ENCODE assay signal across 9 cellular contexts in the genomic region with DNA sequence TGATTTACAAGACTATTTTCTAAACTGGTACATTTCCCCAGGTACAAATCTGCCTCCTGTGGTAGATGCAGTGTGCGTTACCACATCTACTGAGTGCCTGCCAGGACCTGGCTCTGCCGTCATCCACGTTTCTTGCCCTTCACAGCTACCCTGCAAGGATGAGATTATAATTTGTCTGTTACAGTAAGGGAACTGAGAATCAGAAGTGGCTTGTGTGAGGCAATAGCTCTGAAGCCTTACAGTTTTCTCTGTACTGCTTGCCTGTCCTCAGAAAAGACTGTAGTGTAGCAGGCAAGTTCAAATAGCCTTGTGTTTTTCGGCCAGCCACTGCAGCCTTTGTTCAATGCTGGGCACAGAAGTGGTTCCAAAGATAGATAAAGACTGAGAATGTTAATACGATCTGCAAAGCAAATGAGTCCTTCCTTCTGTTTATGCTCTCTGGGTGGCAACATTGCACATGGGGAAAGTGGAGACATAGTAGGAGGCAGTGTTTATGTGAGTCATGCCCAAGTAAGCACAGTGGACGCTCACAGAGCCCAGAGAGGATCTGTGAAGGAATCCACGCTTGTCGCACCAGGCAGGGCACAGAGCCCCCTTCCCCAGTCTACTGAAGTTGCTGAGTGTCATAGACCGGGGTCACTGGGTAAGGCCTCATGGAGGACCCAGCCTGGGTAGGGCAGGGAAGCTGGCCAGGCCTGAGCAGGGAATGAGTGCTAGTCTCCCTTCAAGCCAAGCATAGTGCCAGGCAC. TPM values are rescaled to one million over a fixed set of nuclear protein-coding genes. Genes with fewer than 3 reads are reported as not detected.
DNase-seq lines count a peak whose midpoint lies in the region; ATAC-seq, FAIRE-seq and TF ChIP-seq lines count a peak whose summit lies in the region.
"Had no signal": no experiment of that assay in that cellular context is flagged by ENCODE, and none has a peak within 500 bp of the region (broad histone marks: within the 10 kb centered on the region; RNA-seq: fewer than 3 reads in every experiment).

No MANE protein-coding gene starts in this region.

- H4K20me1 ChIP-seq in GM12878 (ENCODE audit: control insufficient read depth, insufficient read depth) = no peaks in the 10 kb centered on the region
- no peaks in the 10 kb centered on the region for H4K20me1 ChIP-seq in OCI-LY7 (ENCODE audit: insufficient read depth, low read length)

- peaks cover 18% of the 10 kb centered on the region for H3K36me3 Mint-ChIP-seq in activated CD4-positive, alpha-beta T cell treated with anti-CD3 and anti-CD28 coated beads for 36 hours (ENCODE audit: low read depth)
- peaks cover 21% of the 10 kb centered on the region for H3K36me3 Mint-ChIP-seq in activated CD4-positive, alpha-beta T cell treated with anti-CD3 and anti-CD28 coated beads, Interleukin-2, amount 10 ng/mL, durations not matched to agents 7 days and 5 days (ENCODE audit: low read depth)
- H3K36me3 Mint-ChIP-seq in type B pancreatic cell = no peaks in the 10 kb centered on the region

- BruUV-seq in GM12878 (replicated peaks; lab: Mats Ljungman, UMichigan) (no TSS peak), OCI-LY7 (replicated peaks; lab: Mats Ljungman, UMichigan) (no TSS peak)

- no peak overlapping the region for H3K4me3 Mint-ChIP-seq in activated CD4-positive, alpha-beta T cell treated with anti-CD3 and anti-CD28 coated beads for 36 hours
- no peak overlapping the region for H3K4me3 Mint-ChIP-seq in activated CD4-positive, alpha-beta T cell treated with anti-CD3 and anti-CD28 coated beads, Interleukin-2, amount 10 ng/mL, durations not matched to agents 7 days and 5 days
- no peak overlapping the region for H3K4me3 Mint-ChIP-seq in type B pancreatic cell

- no peaks in the 10 kb centered on the region for H3K79me2 ChIP-seq in GM12878 (ENCODE audit: control insufficient read depth, insufficient read depth, low read length)
- H3K79me2 ChIP-seq in OCI-LY7 (ENCODE audit: insufficient read depth, low read depth, low read length) = no peaks in the 10 kb centered on the region

- in situ Hi-C loops in GM12878 (cut with MboI) = no loop called here

- H3K4me2 ChIP-seq in GM12878 (ENCODE audit: control insufficient read depth, insufficient read depth) (no peak overlapping the region), OCI-LY7 (ENCODE audit: low read length) (no peak overlapping the region)

- H3K27me3 Mint-ChIP-seq in activated CD4-positive, alpha-beta T cell treated with anti-CD3 and anti-CD28 coated beads for 36 hours = no peaks in the 10 kb centered on the region
- H3K27me3 Mint-ChIP-seq in activated CD4-positive, alpha-beta T cell treated with anti-CD3 and anti-CD28 coated beads, Interleukin-2, amount 10 ng/mL, durations not matched to agents 7 days and 5 days = no peaks in the 10 kb centered on the region
- H3K27me3 Mint-ChIP-seq in type B pancreatic cell = peaks cover 4% of the 10 kb centered on the region

- no peak overlapping the region for H2AFZ ChIP-seq in GM12878 (ENCODE audit: control insufficient read depth, low read depth, low read length)
- no peak overlapping the region for H2AFZ ChIP-seq in OCI-LY7 (ENCODE audit: low read length)

- SMC1A ChIA-PET in GM12878 (lab: Charles Lee; ENCODE audit: uncharacterized antibody, unreplicated experiment) = interaction anchor here (1.4 kb wide), 1 partner anchor 14 kb away, joined by 7 read pairs; no protein-coding TSS in a partner anchor

- TF ChIP-seq POLR2A in GM12878 (IDR thresholded peaks at IDR 0.05; ENCODE audit: low read depth, low read length) = no peak
- TF ChIP-seq POLR2A in GM12892 (IDR thresholded peaks at IDR 0.05; ENCODE audit: low read depth, low read length) = no peak

- ATAC-seq in activated CD4-positive, alpha-beta T cell treated with anti-CD3 and anti-CD28 coated beads for 36 hours = peak; percentile 39
- ATAC-seq in GM12878 = peak; percentile 46
- no peak for ATAC-seq in GM18870 (IDR thresholded peaks at IDR 0.05; ENCODE audit: unreplicated experiment)

- POLR2A ChIA-PET in activated CD4-positive, alpha-beta T cell treated with anti-CD3 and anti-CD28 coated beads for 36 hours (lab: Charles Lee) = no interaction called here
- POLR2A ChIA-PET in activated CD4-positive, alpha-beta T cell treated with anti-CD3 and anti-CD28 coated beads, Interleukin-2, amount 10 ng/mL, durations not matched to agents 7 days and 5 days (lab: Charles Lee) = no interaction called here
- POLR2A ChIA-PET in GM12878 (lab: Charles Lee) (no interaction called here), OCI-LY7 (lab: Charles Lee) (interaction anchor here (0.6 kb wide), 2 partner anchors 57 to 96 kb away, joined by 3 read pairs; no protein-coding TSS in a partner anchor)

- no peaks in the 10 kb centered on the region for H3K36me3 ChIP-seq in GM12878 (ENCODE audit: control insufficient read depth in 2 of 2, insufficient read depth in 2 of 2, low read length in 1 of 2)
- H3K36me3 ChIP-seq in OCI-LY7 (ENCODE audit: insufficient read depth, low read length) = no peaks in the 10 kb centered on the region

- H3K4me1 ChIP-seq in GM12878 (ENCODE audit: control insufficient read depth, insufficient read depth, low read length) (no peaks in the 10 kb centered on the region), OCI-LY7 (ENCODE audit: insufficient read depth, low read length, poor library complexity, severe bottlenecking) (no peaks in the 10 kb centered on the region)

- no peak for TF ChIP-seq RAD21 in GM12878 (IDR thresholded peaks at IDR 0.05; ENCODE audit: insufficient read depth, low read depth, low read length)

- RAD21 ChIA-PET in GM12878 (lab: Charles Lee; ENCODE audit: unreplicated experiment) = interaction anchor here (1.3 kb wide), 1 partner anchor 122 kb away, joined by 3 read pairs; no protein-coding TSS in a partner anchor

- H3K27ac Mint-ChIP-seq in activated CD4-positive, alpha-beta T cell treated with anti-CD3 and anti-CD28 coated beads for 36 hours = peak overlapping the region; percentile 89
- no peak overlapping the region for H3K27ac Mint-ChIP-seq in activated CD4-positive, alpha-beta T cell treated with anti-CD3 and anti-CD28 coated beads, Interleukin-2, amount 10 ng/mL, durations not matched to agents 7 days and 5 days
- peak overlapping the region; percentile 27 for H3K27ac Mint-ChIP-seq in type B pancreatic cell

- TF ChIP-seq CTCF in GM12878 (IDR thresholded peaks at IDR 0.05 in 2 of 3, conservative IDR thresholded peaks at IDR 0.05 in 1 of 3; ENCODE audit: control insufficient read depth in 2 of 3, extremely low read depth in 1 of 3, insufficient read depth in 1 of 3, low read depth in 3 of 3, low read length in 3 of 3) (no peak), type B pancreatic cell (conservative IDR thresholded peaks at IDR 0.05) (no peak), OCI-LY7 (conservative IDR thresholded peaks at IDR 0.05; ENCODE audit: low read length) (no peak)

- intact Hi-C loops in activated CD4-positive, alpha-beta T cell treated with anti-CD3 and anti-CD28 coated beads for 36 hours (cut with DNase I, micrococcal nuclease) = loop anchor here (5.0 kb wide), 2 partner anchors 78 to 123 kb away; no protein-coding TSS in a partner anchor
- intact Hi-C loops in GM12878 (cut with micrococcal nuclease; ENCODE audit: unreplicated experiment) = loop anchor here (5.0 kb wide), 1 partner anchor 123 kb away; no protein-coding TSS in a partner anchor
- intact Hi-C loops in OCI-LY7 (cut with micrococcal nuclease; ENCODE audit: unreplicated experiment) = no loop called here

- no peak for DNase-seq in activated CD4-positive, alpha-beta T cell treated with anti-CD3 and anti-CD28 coated beads for 36 hours
- DNase-seq in activated CD4-positive, alpha-beta T cell treated with anti-CD3 and anti-CD28 coated beads, Interleukin-2, amount 10 ng/mL, durations not matched to agents 7 days and 5 days = no peak
- DNase-seq in GM12878 (ENCODE audit: low read depth, low spot score) = no peak
- DNase-seq in type B pancreatic cell (ENCODE audit: extremely low spot score, unreplicated experiment) = no peak
- no peak for DNase-seq in GM12892 (ENCODE audit: insufficient read length)
- DNase-seq in OCI-LY7 (ENCODE audit: low spot score) = no peak
- DNase-seq: AML-193 had no signal

- H3K9me2 ChIP-seq in OCI-LY7 (ENCODE audit: insufficient read depth, low read length) = no peaks in the 10 kb centered on the region

- CTCF ChIA-PET in activated CD4-positive, alpha-beta T cell treated with anti-CD3 and anti-CD28 coated beads for 36 hours (lab: Charles Lee) = interaction anchor here (1.1 to 1.6 kb wide), 4 partner anchors 9 to 76 kb away, joined by 3 to 6 read pairs (median 4); no protein-coding TSS in a partner anchor
- CTCF ChIA-PET in activated CD4-positive, alpha-beta T cell treated with anti-CD3 and anti-CD28 coated beads, Interleukin-2, amount 10 ng/mL, durations not matched to agents 7 days and 5 days (lab: Charles Lee) = interaction anchor here (0.8 to 3.0 kb wide), 5 partner anchors 9 to 76 kb away, joined by 3 to 20 read pairs (median 4); no protein-coding TSS in a partner anchor
- CTCF ChIA-PET in GM12878 (lab: Yijun Ruan, JAX) (interaction anchor here (0.9 to 1.0 kb wide), 2 partner anchors 25 to 77 kb away, joined by 3 to 5 read pairs; no protein-coding TSS in a partner anchor), OCI-LY7 (lab: Charles Lee; ENCODE audit: unreplicated experiment) (no interaction called here)

- TF ChIP-seq EP300 in GM12878 (IDR thresholded peaks at IDR 0.05; ENCODE audit: borderline replicate concordance in 1 of 2, control insufficient read depth in 1 of 2, low read depth in 2 of 2, low read length in 2 of 2) = no peak

- no peak overlapping the region for H3K9ac ChIP-seq in GM12878 (ENCODE audit: control insufficient read depth, insufficient read depth, low read length)

- peaks cover 71% of the 10 kb centered on the region for H3K4me1 Mint-ChIP-seq in activated CD4-positive, alpha-beta T cell treated with anti-CD3 and anti-CD28 coated beads for 36 hours
- H3K4me1 Mint-ChIP-seq in activated CD4-positive, alpha-beta T cell treated with anti-CD3 and anti-CD28 coated beads, Interleukin-2, amount 10 ng/mL, durations not matched to agents 7 days and 5 days = peaks cover 66% of the 10 kb centered on the region
- H3K4me1 Mint-ChIP-seq in type B pancreatic cell (ENCODE audit: unreplicated experiment) = peaks cover 16% of the 10 kb centered on the region

- no peaks in the 10 kb centered on the region for H3K9me3 Mint-ChIP-seq in activated CD4-positive, alpha-beta T cell treated with anti-CD3 and anti-CD28 coated beads for 36 hours (ENCODE audit: low read depth)
- no peaks in the 10 kb centered on the region for H3K9me3 Mint-ChIP-seq in activated CD4-positive, alpha-beta T cell treated with anti-CD3 and anti-CD28 coated beads, Interleukin-2, amount 10 ng/mL, durations not matched to agents 7 days and 5 days
- no peaks in the 10 kb centered on the region for H3K9me3 Mint-ChIP-seq in type B pancreatic cell

- no peak overlapping the region for H3K27ac ChIP-seq in GM12878 (ENCODE audit: control insufficient read depth, insufficient read depth)
- peak overlapping the region; percentile 49 for H3K27ac ChIP-seq in layer of hippocampus (ENCODE audit: low read depth, low read length)
- no peak overlapping the region for H3K27ac ChIP-seq in OCI-LY7 (ENCODE audit: low read depth, low read length, poor library complexity, severe bottlenecking)

- no peak for FAIRE-seq in GM12878 (lab: Jason Lieb, UNC)
- no peak for FAIRE-seq in GM12892 (lab: Jason Lieb, UNC)

- H3K27me3 ChIP-seq in GM12878 (replicated peaks in 1 of 2; ENCODE audit: control insufficient read depth in 2 of 2, insufficient read depth in 2 of 2, low read length in 1 of 2) (no peaks in the 10 kb centered on the region), layer of hippocampus (ENCODE audit: control insufficient read depth, insufficient read depth, low read length) (no peaks in the 10 kb centered on the region)

- 51% methylated on average over 9 of the region's 9 CpGs for WGBS in GM12878 (ENCODE audit: insufficient coverage, insufficient replicate concordance, low lambda C conversion rate, missing lambda C conversion rate)

- H3K9me3 ChIP-seq in GM12878 (replicated peaks; ENCODE audit: control insufficient read depth, insufficient read depth, low read length) (no peaks in the 10 kb centered on the region), OCI-LY7 (ENCODE audit: low read length) (no peaks in the 10 kb centered on the region)

- H3K4me3 ChIP-seq in GM12878 (no peak overlapping the region), OCI-LY7 (ENCODE audit: low read depth, low read length, poor library complexity, severe bottlenecking) (no peak overlapping the region)

RNA-seq across cellular contexts. Expression of a gene that starts 49.1 kb away (rescaled TPM):
- 100 to 1,000 TPM; 186 to 207 TPM for total RNA-seq in activated CD4-positive, alpha-beta T cell treated with anti-CD3 and anti-CD28 coated beads for 36 hours
- total RNA-seq in activated CD4-positive, alpha-beta T cell treated with anti-CD3 and anti-CD28 coated beads, Interleukin-2, amount 10 ng/mL, durations not matched to agents 7 days and 5 days = 10 to 100 TPM; 45.5 to 47.3 TPM
- total RNA-seq in GM12878 (2013; cell fraction: nucleolus; rRNA removed) = 1.7 and 2.6 TPM in 2 replicates
- 2.2 and 3.4 TPM in 2 replicates for total RNA-seq in GM12878 (2014; rRNA removed)
- total RNA-seq in GM12878 (2014; rRNA removed; fragmentation: Illumina TruSeq; extraction: Trizol) = 2.9 and 3.6 TPM in 2 replicates
- total RNA-seq in GM12878 (2021) = 4.9 and 5.6 TPM in 2 replicates
- 0.41 TPM for polyA plus RNA-seq in GM12878 (2011; ENCODE audit: low read depth)
- 1.3 and 1.8 TPM in 2 replicates for polyA plus RNA-seq in GM12878 (2011; rRNA removed)
- 0.69 and 1.3 TPM in 2 replicates for polyA plus RNA-seq in GM12878 (2011; cell fraction: cytosol; rRNA removed)
- 1.3 and 1.9 TPM in 2 replicates for polyA plus RNA-seq in GM12878 (2011; cell fraction: nucleus; rRNA removed)
- 0.27 and 0.81 TPM in 2 replicates for polyA plus RNA-seq in GM12878 (2012)
- polyA plus RNA-seq in GM12878 (2014; fragmentation: Illumina TruSeq; extraction: Trizol) = 1.5 and 2.6 TPM in 2 replicates
- 1 to 10 TPM in 1 of 2 experiments, under 1 TPM in 1; 0.90 to 1.5 TPM for polyA plus RNA-seq in GM12878 (2014; fragmentation: Nextera tagmentation; extraction: Ambion mirVana)
- 2.0 and 2.5 TPM in 2 replicates for polyA plus RNA-seq in GM12878 (2014; rRNA removed)
- polyA plus RNA-seq in GM12878 (2016; fragmentation: Nextera tagmentation; extraction: Ambion mirVana) = 1 to 10 TPM; 1.7 to 2.9 TPM
- polyA minus RNA-seq in GM12878 (2011; rRNA and poly(A)+ RNA removed) = 2.8 and 6.8 TPM in 2 replicates
- polyA minus RNA-seq in GM12878 (2011; cell fraction: cytosol; rRNA and poly(A)+ RNA removed) = 1.6 and 1.7 TPM in 2 replicates
- polyA minus RNA-seq in GM12878 (2011; cell fraction: nucleus; rRNA and poly(A)+ RNA removed) = 2.7 and 4.9 TPM in 2 replicates
- 35.7 and 38.0 TPM in 2 replicates for total RNA-seq in type B pancreatic cell (ENCODE audit: low replicate concordance)
- polyA plus RNA-seq in GM12892 (2012; ENCODE audit: missing spikeins) = 1.1 TPM
- not detected in 2 replicates for total RNA-seq in OCI-LY7 (2014; rRNA removed; shearing (Covaris generic))
- total RNA-seq in OCI-LY7 (2022) = 0.59 TPM in 1 of 2 replicates, not detected in the other
